In genomic region chr4:25863906-25864418, GRCh38 we compare ENCODE assay signal across 12 cellular contexts. TPM values are rescaled to one million over a fixed set of nuclear protein-coding genes. Genes with fewer than 3 reads are reported as not detected.
A peak's percentile ranks its signal among the peaks of the same experiment; 100 is the strongest.
DNase-seq lines count a peak whose midpoint lies in the region; ATAC-seq, FAIRE-seq and TF ChIP-seq lines count a peak whose summit lies in the region.
"Had no signal": no experiment of that assay in that cellular context is flagged by ENCODE, and none has a peak within 500 bp of the region (broad histone marks: within the 10 kb centered on the region; RNA-seq: fewer than 3 reads in every experiment).

No MANE protein-coding gene starts in this region.

- H3K9me3 Mint-ChIP-seq in T-helper 2 cell treated with Interferon-gamma antibody and Interleukin-4, amounts not matched to agents 5 μg/mL and 100 μg/mL, for 36 hours = no peaks in the 10 kb centered on the region

- 29 to 60% (median 35%) methylated on average over 29 of the region's 29 CpGs for WGBS in small intestine, 3 donors

- ATAC-seq in HG02885 (IDR thresholded peaks at IDR 0.05; ENCODE audit: poor library complexity, unreplicated experiment) = no peak
- ATAC-seq in HG03571 (IDR thresholded peaks at IDR 0.05; ENCODE audit: unreplicated experiment) = no peak
- ATAC-seq: left ventricle myocardium superior had no signal

- peak overlapping the region; percentile 76 for H3K27ac Mint-ChIP-seq in T-helper 2 cell treated with Interferon-gamma antibody and Interleukin-4, amounts not matched to agents 5 μg/mL and 100 μg/mL, for 36 hours

- H3K27me3 ChIP-seq in WERI-Rb-1 (ENCODE audit: insufficient read depth, low read depth, severe bottlenecking) = no peaks in the 10 kb centered on the region
- peaks cover 32% of the 10 kb centered on the region for H3K27me3 ChIP-seq in iPS-18a (ENCODE audit: control insufficient read depth, insufficient read depth, low read length)
- H3K27me3 ChIP-seq in small intestine (ENCODE audit: control insufficient read depth in 2 of 2, insufficient read depth in 2 of 2, low read length in 2 of 2) = no peaks in the 10 kb centered on the region

- H3K4me1 ChIP-seq in iPS-18a (ENCODE audit: control insufficient read depth, low read depth, low read length) = peaks cover 14% of the 10 kb centered on the region
- peaks cover 7 to 22% of the 10 kb centered on the region in 2 donors for H3K4me1 ChIP-seq in small intestine (ENCODE audit: control insufficient read depth in 2 of 2, insufficient read depth in 1 of 2, low read depth in 1 of 2, low read length in 1 of 2)

- H3K27ac ChIP-seq in WERI-Rb-1 = peak overlapping the region; percentile 49
- H3K27ac ChIP-seq in iPS-18a (ENCODE audit: low read length) = no peak overlapping the region
- peak overlapping the region; percentile 92 to 98 for H3K27ac ChIP-seq in small intestine (ENCODE audit: low read depth in 1 of 2, low read length in 1 of 2)
- H3K27ac ChIP-seq: RWPE1, thoracic aorta had no signal

- peaks cover 31% of the 10 kb centered on the region for H3K4me1 Mint-ChIP-seq in T-helper 2 cell treated with Interferon-gamma antibody and Interleukin-4, amounts not matched to agents 5 μg/mL and 100 μg/mL, for 36 hours (ENCODE audit: low read depth)

- peak overlapping the region; percentile 70 for H3K9ac ChIP-seq in iPS-18a (ENCODE audit: low read length)

- H3K27me3 Mint-ChIP-seq in T-helper 2 cell treated with Interferon-gamma antibody and Interleukin-4, amounts not matched to agents 5 μg/mL and 100 μg/mL, for 36 hours (ENCODE audit: low read depth) = peaks cover 3% of the 10 kb centered on the region

- no peak for FAIRE-seq in small intestine (lab: Jason Lieb, UNC)
- FAIRE-seq: endometrium had no signal

- H3K4me3 ChIP-seq in WERI-Rb-1 (ENCODE audit: low read depth, low read length) (peak overlapping the region; percentile 41), iPS-18a (ENCODE audit: low read length) (peak overlapping the region; percentile 78), small intestine (ENCODE audit: low read depth in 1 of 2, low read length in 2 of 2) (peak overlapping the region in 1 of 2 donors; percentile 99)

- peaks cover 12% of the 10 kb centered on the region for H3K36me3 Mint-ChIP-seq in T-helper 2 cell treated with Interferon-gamma antibody and Interleukin-4, amounts not matched to agents 5 μg/mL and 100 μg/mL, for 36 hours (ENCODE audit: low read depth)

- no peak for TF ChIP-seq CTCF in WERI-Rb-1 (IDR thresholded peaks at IDR 0.05; ENCODE audit: low read depth, low read length)

- no peaks in the 10 kb centered on the region for H3K36me3 ChIP-seq in WERI-Rb-1
- no peaks in the 10 kb centered on the region for H3K36me3 ChIP-seq in iPS-18a (ENCODE audit: control insufficient read depth, low read depth, low read length)
- H3K36me3 ChIP-seq in small intestine (ENCODE audit: control insufficient read depth in 2 of 2, insufficient read depth in 2 of 2, low read length in 2 of 2) = no peaks in the 10 kb centered on the region
- H3K36me3 ChIP-seq: thoracic aorta had no signal

- peak overlapping the region; percentile 73 for H3K4me3 Mint-ChIP-seq in T-helper 2 cell treated with Interferon-gamma antibody and Interleukin-4, amounts not matched to agents 5 μg/mL and 100 μg/mL, for 36 hours

- no peaks in the 10 kb centered on the region for H3K9me3 ChIP-seq in WERI-Rb-1 (ENCODE audit: severe bottlenecking)
- H3K9me3 ChIP-seq in iPS-18a (ENCODE audit: control insufficient read depth, low read depth, low read length) = no peaks in the 10 kb centered on the region
- no peaks in the 10 kb centered on the region for H3K9me3 ChIP-seq in small intestine (ENCODE audit: control insufficient read depth, low read depth)
- H3K9me3 ChIP-seq: thoracic aorta had no signal

- no peak for DNase-seq in T-helper 2 cell treated with Interferon-gamma antibody and Interleukin-4, amounts not matched to agents 5 μg/mL and 100 μg/mL, for 36 hours (ENCODE audit: low spot score)
- DNase-seq in T-helper 2 cell = no peak
- peak; percentile 56 for DNase-seq in WERI-Rb-1
- peak; percentile 89 for DNase-seq in small intestine
- no peak for DNase-seq in DMS 273 (lab: John Stamatoyannopoulos, UW; ENCODE audit: unreplicated experiment)

RNA-seq across cellular contexts. Expression of gene SEL1L3, which starts 1.2 kb away (rescaled TPM):
- 10 to 100 TPM; 42.7 to 77.5 (median 51.1) TPM for polyA plus RNA-seq in small intestine

RNA-seq across cellular contexts. Expression of gene SMIM20, which starts 50.1 kb away (rescaled TPM):
- 100 to 1,000 TPM in 1 of 3 donors, 10 to 100 TPM in 2; 60.8 to 101 (median 90.1) TPM for polyA plus RNA-seq in small intestine

Comparison
In these comparisons a context has a peak if more than half of its experiments do, and no peak if none do; other contexts are left out.
1. DNase-seq: peak in WERI-Rb-1 (single experiment) and small intestine (single experiment); none in T-helper 2 cell treated with Interferon-gamma antibody and Interleukin-4, amounts not matched to agents 5 μg/mL and 100 μg/mL, for 36 hours (single experiment), T-helper 2 cell (0 of 5) and DMS 273 (single experiment).